27 cellular contexts compared by ENCODE assay signal in genomic region chr2:191804711-191805230, GRCh38. TPM values are rescaled to one million over a fixed set of nuclear protein-coding genes. Genes with fewer than 3 reads are reported as not detected.
"Had no signal": no experiment of that assay in that cellular context is flagged by ENCODE, and none has a peak within 500 bp of the region (broad histone marks: within the 10 kb centered on the region; RNA-seq: fewer than 3 reads in every experiment).

No MANE protein-coding gene starts in this region.

- H3K4me3 ChIP-seq: coronary artery, heart right ventricle, left ventricle myocardium inferior, lower lobe of right lung, pancreas, right lobe of liver, suprapubic skin, transverse colon had no signal

- FAIRE-seq: endometrium, islet of Langerhans, pancreas, small intestine had no signal

- H3K4me1 ChIP-seq: foreskin keratinocyte, heart right ventricle, left ventricle myocardium inferior, lower lobe of right lung, pancreas, right lobe of liver, suprapubic skin, transverse colon had no signal

- H3K9me3 ChIP-seq: lower lobe of right lung, neutrophil, pancreas, right lobe of liver, suprapubic skin, transverse colon had no signal

- H3K27ac ChIP-seq: coronary artery, foreskin keratinocyte, heart right ventricle, left ventricle myocardium inferior, lower lobe of right lung, neutrophil, pancreas, right lobe of liver, suprapubic skin, transverse colon had no signal

- ATAC-seq: effector memory CD8-positive, alpha-beta T cell; foreskin keratinocyte; heart right ventricle; left cardiac atrium; lower lobe of right lung; natural killer cell; pancreas; right lobe of liver; stimulated activated naive CD8-positive, alpha-beta T cell treated with anti-CD3 and anti-CD28 coated beads, Interleukin-15, amount 100 ng/mL, for 72 hours had no signal

- H3K27me3 ChIP-seq: foreskin keratinocyte, heart right ventricle, neutrophil, pancreas, right lobe of liver, suprapubic skin, transverse colon had no signal

- DNase-seq: dermis blood vessel endothelial cell; effector memory CD8-positive, alpha-beta T cell; erythroblast; foreskin keratinocyte; glutamatergic neuron; heart right ventricle; hippocampal formation; left cardiac atrium; left ventricle myocardium inferior; lower lobe of right lung; natural killer cell; pancreas; right lobe of liver; small intestine; stimulated activated CD4-positive, alpha-beta T cell treated with anti-CD3 and anti-CD28 coated beads, Interleukin-12 subunit alpha, Interleukin-12 subunit beta, amount 100 ng/mL, for 4 hours; stimulated activated CD4-positive, alpha-beta T cell treated with anti-CD3 and anti-CD28 coated beads, Interleukin-1b, Interleukin-23, amount 100 ng/mL, for 48 hours; stimulated activated CD4-positive, alpha-beta T cell treated with anti-CD3 and anti-CD28 coated beads, Interleukin-4, amount 100 ng/mL, for 1 hour; stimulated activated CD8-positive, alpha-beta memory T cell treated with anti-CD3 and anti-CD28 coated beads, Interleukin-4, amount 100 ng/mL, for 48 hours; stimulated activated naive CD4-positive, alpha-beta T cell; stimulated activated naive CD8-positive, alpha-beta T cell treated with anti-CD3 and anti-CD28 coated beads, Interleukin-15, amount 100 ng/mL, for 72 hours; transverse colon had no signal

- H3K36me3 ChIP-seq: heart right ventricle, left ventricle myocardium inferior, lower lobe of right lung, neutrophil, pancreas, right lobe of liver, suprapubic skin, transverse colon had no signal

RNA-seq across cellular contexts. Expression of gene CAVIN2, which starts 42.1 kb away (rescaled TPM):
- total RNA-seq: neural crest cell had no signal
